16 cellular contexts compared by ENCODE assay signal in genomic region chr10:123808286-123808685, GRCh38.
DNase-seq lines count a peak whose midpoint lies in the region; ATAC-seq and TF ChIP-seq lines count a peak whose summit lies in the region.
"Had no signal": no experiment of that assay in that cellular context is flagged by ENCODE, and none has a peak within 500 bp of the region (broad histone marks: within the 10 kb centered on the region; RNA-seq: fewer than 3 reads in every experiment).

No MANE protein-coding gene starts in this region.

- ATAC-seq in HG03469 (IDR thresholded peaks at IDR 0.05; ENCODE audit: unreplicated experiment), result no peak
- ATAC-seq: PC-3 had no signal

- H2BK120ac ChIP-seq in mesenchymal stem cell (ENCODE audit: low read depth, low read length), result no peak overlapping the region

- no peak overlapping the region for H2BK12ac ChIP-seq in mesenchymal stem cell (ENCODE audit: low read length in 2 of 2)

- no peaks in the 10 kb centered on the region for H3K4me1 Mint-ChIP-seq in CD14-positive monocyte

- no peak overlapping the region for H3K23ac ChIP-seq in mesenchymal stem cell (ENCODE audit: low read length in 2 of 2)

- no peaks in the 10 kb centered on the region for H3K36me3 ChIP-seq in mesenchymal stem cell (ENCODE audit: control insufficient read depth in 1 of 2, insufficient read depth in 2 of 2, low read depth in 1 of 2, low read length in 2 of 2)
- H3K36me3 ChIP-seq in stomach smooth muscle (ENCODE audit: control insufficient read depth in 2 of 2, insufficient read depth in 2 of 2, low read length in 2 of 2), result no peaks in the 10 kb centered on the region
- H3K36me3 ChIP-seq: BLaER1 treated with 17β-estradiol and CSF1 and Interleukin-3, amounts not matched to agents 10 nM and 100 nM had no signal

- H3K4me3 ChIP-seq in mesenchymal stem cell (ENCODE audit: insufficient read depth in 1 of 2, low read depth in 1 of 2, low read length in 2 of 2), result no peak overlapping the region
- H3K4me3 ChIP-seq in stomach smooth muscle (ENCODE audit: low read length in 2 of 2), result no peak overlapping the region
- H3K4me3 ChIP-seq: BLaER1 treated with 17β-estradiol and CSF1 and Interleukin-3, amounts not matched to agents 10 nM and 100 nM had no signal

- H2BK5ac ChIP-seq in mesenchymal stem cell (ENCODE audit: low read depth, low read length, poor library complexity, severe bottlenecking), result no peak overlapping the region

- H3K27ac Mint-ChIP-seq in CD14-positive monocyte, result no peak overlapping the region

- H3K9ac ChIP-seq in mesenchymal stem cell (ENCODE audit: low read length), result peak overlapping the region; percentile 30
- H3K9ac ChIP-seq in stomach smooth muscle (ENCODE audit: low read length in 2 of 2), result no peak overlapping the region
- H3K9ac ChIP-seq: BLaER1 treated with 17β-estradiol and CSF1 and Interleukin-3, amounts not matched to agents 10 nM and 100 nM; SK-N-SH had no signal

- H4K8ac ChIP-seq in mesenchymal stem cell (ENCODE audit: low read length), result no peak overlapping the region

- no peak for TF ChIP-seq CTCF in CD14-positive monocyte (IDR thresholded peaks at IDR 0.05)

- H3K4ac ChIP-seq in mesenchymal stem cell (ENCODE audit: low read depth in 1 of 2, low read length in 2 of 2), result no peak overlapping the region

- H3K9me3 Mint-ChIP-seq in CD14-positive monocyte, result peaks cover 0 to 4% (median 0%) of the 10 kb centered on the region in 7 donors

- no peak overlapping the region for H3K4me2 ChIP-seq in mesenchymal stem cell (ENCODE audit: low read length, poor library complexity, severe bottlenecking)
- H3K4me2 ChIP-seq: SK-N-SH had no signal

- H2AFZ ChIP-seq in mesenchymal stem cell (ENCODE audit: low read depth, low read length), result no peak overlapping the region

- WGBS in mesenchymal stem cell, result 68% methylated on average over 2 of the region's 2 CpGs

- no peaks in the 10 kb centered on the region for H3K4me1 ChIP-seq in mesenchymal stem cell (ENCODE audit: control insufficient read depth, insufficient read depth, low read depth, low read length)
- peaks cover 16% of the 10 kb centered on the region for H3K4me1 ChIP-seq in stomach smooth muscle (ENCODE audit: control insufficient read depth, insufficient read depth, low read length)

- peak; percentile 24 for DNase-seq in RPMI7951 (ENCODE audit: low read depth)
- DNase-seq in ecto neural progenitor cell (ENCODE audit: low spot score), result peak; percentile 11
- no peak for DNase-seq in mesenchymal stem cell
- no peak for DNase-seq in HuH-7.5 (ENCODE audit: low spot score)
- DNase-seq in COR-L47 (lab: John Stamatoyannopoulos, UW), result no peak
- DNase-seq in CD14-positive monocyte (ENCODE audit: low spot score), result no peak
- DNase-seq: DMS153, KG1, NCI-H1092 treated with DMSO at 0.1 percent for 48 hours, NCI-H187, NCI-H446, SK-N-SH had no signal

- intact Hi-C loops in CD14-positive monocyte (cut with micrococcal nuclease), result no loop called here

- no peak overlapping the region for H3K14ac ChIP-seq in mesenchymal stem cell (ENCODE audit: low read length in 2 of 2)

- no peak overlapping the region for H3K4me3 Mint-ChIP-seq in CD14-positive monocyte

- no peaks in the 10 kb centered on the region for H3K79me1 ChIP-seq in mesenchymal stem cell (replicated peaks; ENCODE audit: low read length, poor library complexity, severe bottlenecking)

- H3K27me3 Mint-ChIP-seq in CD14-positive monocyte (ENCODE audit: low read depth in 3 of 3), result peaks cover 3 to 15% (median 14%) of the 10 kb centered on the region in 3 donors

- H3K27ac ChIP-seq in mesenchymal stem cell (ENCODE audit: low read length, poor library complexity, severe bottlenecking) (no peak overlapping the region), stomach smooth muscle (ENCODE audit: low read length) (peak overlapping the region; percentile 33)
- H3K27ac ChIP-seq: BLaER1 treated with 17β-estradiol and CSF1 and Interleukin-3, amounts not matched to agents 10 nM and 100 nM had no signal

- no peak overlapping the region for H3K18ac ChIP-seq in mesenchymal stem cell (ENCODE audit: low read depth in 1 of 2, low read length in 2 of 2)

- H4K91ac ChIP-seq in mesenchymal stem cell (ENCODE audit: low read length), result no peak overlapping the region

- no peaks in the 10 kb centered on the region for H3K36me3 Mint-ChIP-seq in CD14-positive monocyte

- H3K9me3 ChIP-seq in mesenchymal stem cell (ENCODE audit: control insufficient read depth, low read length) (no peaks in the 10 kb centered on the region), stomach smooth muscle (ENCODE audit: control insufficient read depth in 2 of 2, low read length in 2 of 2) (no peaks in the 10 kb centered on the region)
- H3K9me3 ChIP-seq: BLaER1 treated with 17β-estradiol and CSF1 and Interleukin-3, amounts not matched to agents 10 nM and 100 nM; SK-N-SH had no signal

- H2AK5ac ChIP-seq in mesenchymal stem cell (ENCODE audit: low read length, severe bottlenecking), result no peak overlapping the region

- no peak overlapping the region for H2BK15ac ChIP-seq in mesenchymal stem cell (ENCODE audit: low read depth, poor library complexity, severe bottlenecking)

- H3K27me3 ChIP-seq in mesenchymal stem cell (ENCODE audit: control insufficient read depth in 1 of 2, insufficient read depth in 1 of 2, low read length in 2 of 2) (no peaks in the 10 kb centered on the region), stomach smooth muscle (ENCODE audit: control insufficient read depth in 1 of 2, insufficient read depth in 2 of 2, low read length in 2 of 2) (no peaks in the 10 kb centered on the region)
- H3K27me3 ChIP-seq: BLaER1 treated with 17β-estradiol and CSF1 and Interleukin-3, amounts not matched to agents 10 nM and 100 nM had no signal

Comparison
In these comparisons a context has a peak if more than half of its experiments do, and no peak if none do; other contexts are left out.
1. DNase-seq: peak in RPMI7951 (single experiment) and ecto neural progenitor cell (single experiment); none in mesenchymal stem cell (single experiment), HuH-7.5 (single experiment), COR-L47 (single experiment) and CD14-positive monocyte (single experiment).